Comparison of ENCODE assay signal across 26 cellular contexts in genomic region chr19:16159655-16160054, GRCh38. TPM values are rescaled to one million over a fixed set of nuclear protein-coding genes. Genes with fewer than 3 reads are reported as not detected.
"Had no signal": no experiment of that assay in that cellular context is flagged by ENCODE, and none has a peak within 500 bp of the region (broad histone marks: within the 10 kb centered on the region; RNA-seq: fewer than 3 reads in every experiment).

No MANE protein-coding gene starts in this region.

- H3K4me1 Mint-ChIP-seq: nephron had no signal

- H3K27me3 Mint-ChIP-seq: naive B cell had no signal

- H2AFZ ChIP-seq: hepatocyte had no signal

- H3K27me3 ChIP-seq: dorsolateral prefrontal cortex, hepatocyte, sigmoid colon, stomach, transverse colon had no signal

- H3K4me1 ChIP-seq: sigmoid colon, stomach had no signal

- H3K4me2 ChIP-seq: hepatocyte had no signal

- H3K4me3 Mint-ChIP-seq: naive B cell, nephron had no signal

- H3K9me3 ChIP-seq: sigmoid colon, stomach, thoracic aorta, transverse colon had no signal

- H3K27ac ChIP-seq: dorsolateral prefrontal cortex, hepatocyte, sigmoid colon, skin epidermis, stomach, thoracic aorta, transverse colon had no signal

- H3K79me2 ChIP-seq: hepatocyte had no signal

- H3K4me3 ChIP-seq: dorsolateral prefrontal cortex, hepatocyte, sigmoid colon, skin epidermis, stomach, thoracic aorta, transverse colon had no signal

- H3K27ac Mint-ChIP-seq: nephron had no signal

- DNase-seq: cortex of kidney; dorsolateral prefrontal cortex; effector CD8-positive, alpha-beta T cell; foreskin melanocyte; head of caudate nucleus; left colon; mesendoderm; naive B cell; sigmoid colon; stimulated activated CD4-positive, alpha-beta T cell treated with anti-CD3 and anti-CD28 coated beads, Interleukin-2, amount 100 ng/mL, for 24 hours; stimulated activated CD4-positive, alpha-beta T cell treated with anti-CD3 and anti-CD28 coated beads, Interleukin-4, amount 100 ng/mL, for 4 hours; stimulated activated naive CD4-positive, alpha-beta T cell; stomach; substantia nigra; transverse colon had no signal

- H3K36me3 ChIP-seq: sigmoid colon, thoracic aorta, transverse colon had no signal

- H3K9me3 Mint-ChIP-seq: naive B cell, nephron had no signal

- ATAC-seq: left colon had no signal

RNA-seq across cellular contexts. Expression of gene CIB3, which starts 13.7 kb away (rescaled TPM):
- total RNA-seq: dorsolateral prefrontal cortex, hepatocyte, kidney epithelial cell, left colon, liver, lung microvascular endothelial cell, omental fat pad, pulmonary artery endothelial cell, sigmoid colon, stomach, thoracic aorta, transverse colon, ureter had no signal
- polyA plus RNA-seq: esophagus, hepatocyte, liver, stomach had no signal

RNA-seq across cellular contexts. Expression of gene HSH2D, which starts 16.2 kb away (rescaled TPM):
- total RNA-seq: lung microvascular endothelial cell, pulmonary artery endothelial cell had no signal
